Comparison of ENCODE assay signal across 31 cellular contexts in genomic region chr17:36858119-36859002, GRCh38.
A peak's percentile ranks its signal among the peaks of the same experiment; 100 is the strongest.
DNase-seq lines count a peak whose midpoint lies in the region; ATAC-seq and TF ChIP-seq lines count a peak whose summit lies in the region.
"Had no signal": no experiment of that assay in that cellular context is flagged by ENCODE, and none has a peak within 500 bp of the region (broad histone marks: within the 10 kb centered on the region; RNA-seq: fewer than 3 reads in every experiment).

No MANE protein-coding gene starts in this region.

- H3K27me3 Mint-ChIP-seq in Calu3 (ENCODE audit: unreplicated experiment) (peaks cover 69% of the 10 kb centered on the region), immature natural killer cell (ENCODE audit: low read depth in 3 of 3) (peaks cover 0 to 9% (median 1%) of the 10 kb centered on the region in 3 donors)
- peaks cover 8% of the 10 kb centered on the region for H3K27me3 Mint-ChIP-seq in activated CD8-positive, alpha-beta T cell treated with anti-CD3 and anti-CD28 coated beads, Interleukin-2, amount 10 ng/mL, durations not matched to agents 7 days and 5 days (ENCODE audit: low read depth)

- TF ChIP-seq RAD21 in Ishikawa (IDR thresholded peaks at IDR 0.05; ENCODE audit: low read depth): no peak

- H3K4me1 Mint-ChIP-seq in Calu3 (ENCODE audit: low read depth, unreplicated experiment) (peaks cover 22% of the 10 kb centered on the region), immature natural killer cell (no peaks in the 10 kb centered on the region)
- H3K4me1 Mint-ChIP-seq in activated CD8-positive, alpha-beta T cell treated with anti-CD3 and anti-CD28 coated beads, Interleukin-2, amount 10 ng/mL, durations not matched to agents 7 days and 5 days (ENCODE audit: low read depth): no peaks in the 10 kb centered on the region
- H3K4me1 Mint-ChIP-seq: activated B cell treated with CpG ODN at 0.5 μM for 24 hours, B cell, natural killer cell had no signal

- POLR2A ChIA-PET in HEK293T (lab: Yijun Ruan, JAX): no interaction called here
- POLR2A ChIA-PET in activated CD8-positive, alpha-beta T cell treated with anti-CD3 and anti-CD28 coated beads, Interleukin-2, amount 10 ng/mL, durations not matched to agents 7 days and 5 days (lab: Charles Lee): no interaction called here

- TF ChIP-seq EP300 in Ishikawa (IDR thresholded peaks at IDR 0.05; ENCODE audit: borderline replicate concordance): peak; percentile 56

- H3K4me3 Mint-ChIP-seq in Calu3 (ENCODE audit: low read depth, unreplicated experiment) (no peak overlapping the region), immature natural killer cell (no peak overlapping the region)
- H3K4me3 Mint-ChIP-seq in activated CD8-positive, alpha-beta T cell treated with anti-CD3 and anti-CD28 coated beads, Interleukin-2, amount 10 ng/mL, durations not matched to agents 7 days and 5 days: no peak overlapping the region
- H3K4me3 Mint-ChIP-seq: activated B cell treated with CpG ODN at 0.5 μM for 24 hours; activated T-helper 17 cell treated with anti-CD3 and anti-CD28 coated beads, Interleukin-2, amount 50 U/mL, for 72 hours; B cell; HFFc6; natural killer cell had no signal

- intact Hi-C loops in Calu3 (cut with micrococcal nuclease; ENCODE audit: unreplicated experiment): loop anchor here (10.0 kb wide), 2 partner anchors 186 to 234 kb away; no protein-coding TSS in a partner anchor

- ATAC-seq in esophagus mucosa: peak; percentile 46
- no peak for ATAC-seq in activated CD8-positive, alpha-beta T cell treated with anti-CD3 and anti-CD28 coated beads, Interleukin-2, amount 10 ng/mL, durations not matched to agents 7 days and 5 days
- ATAC-seq: activated naive CD4-positive, alpha-beta T cell treated with anti-CD3 and anti-CD28 coated beads, Interleukin-2, amount 50 U/mL, for 72 hours; activated T-helper 17 cell treated with anti-CD3 and anti-CD28 coated beads, Interleukin-2, amount 50 U/mL, for 72 hours; K562; left lung; natural killer cell; pancreas; right cardiac atrium had no signal

- no peaks in the 10 kb centered on the region for H3K9me3 Mint-ChIP-seq in Calu3 (ENCODE audit: low read depth, unreplicated experiment)
- no peaks in the 10 kb centered on the region for H3K9me3 Mint-ChIP-seq in activated CD8-positive, alpha-beta T cell treated with anti-CD3 and anti-CD28 coated beads, Interleukin-2, amount 10 ng/mL, durations not matched to agents 7 days and 5 days (ENCODE audit: insufficient read depth)
- no peaks in the 10 kb centered on the region for H3K9me3 Mint-ChIP-seq in immature natural killer cell
- H3K9me3 Mint-ChIP-seq: activated B cell treated with CpG ODN at 0.5 μM for 24 hours; activated naive CD4-positive, alpha-beta T cell treated with anti-CD3 and anti-CD28 coated beads, Interleukin-2, amount 50 U/mL, for 72 hours; activated T-helper 17 cell treated with anti-CD3 and anti-CD28 coated beads, Interleukin-2, amount 50 U/mL, for 72 hours; HFFc6; natural killer cell had no signal

- CTCF ChIA-PET in Calu3 (lab: Charles Lee): interaction anchor here (0.7 to 2.9 kb wide), 6 partner anchors 10 to 258 kb away, joined by 3 to 9 read pairs (median 4); no protein-coding TSS in a partner anchor
- CTCF ChIA-PET in HEK293T (lab: Yijun Ruan, JAX): interaction anchor here (0.5 to 1.0 kb wide), 2 partner anchors 103 to 174 kb away, joined by 3 to 5 read pairs; no protein-coding TSS in a partner anchor
- CTCF ChIA-PET in activated CD8-positive, alpha-beta T cell treated with anti-CD3 and anti-CD28 coated beads, Interleukin-2, amount 10 ng/mL, durations not matched to agents 7 days and 5 days (lab: Charles Lee): no interaction called here

- TF ChIP-seq CTCF in Calu3 (IDR thresholded peaks at IDR 0.05; ENCODE audit: unreplicated experiment): no peak

- H3K27ac Mint-ChIP-seq in Calu3 (ENCODE audit: unreplicated experiment) (no peak overlapping the region), immature natural killer cell (no peak overlapping the region)
- no peak overlapping the region for H3K27ac Mint-ChIP-seq in activated CD8-positive, alpha-beta T cell treated with anti-CD3 and anti-CD28 coated beads, Interleukin-2, amount 10 ng/mL, durations not matched to agents 7 days and 5 days
- H3K27ac Mint-ChIP-seq: activated B cell treated with CpG ODN at 0.5 μM for 24 hours; activated T-helper 17 cell treated with anti-CD3 and anti-CD28 coated beads, Interleukin-2, amount 50 U/mL, for 72 hours; B cell; HFFc6; natural killer cell had no signal

- H3K36me3 Mint-ChIP-seq in Calu3 (ENCODE audit: insufficient read depth, unreplicated experiment) (no peaks in the 10 kb centered on the region), immature natural killer cell (no peaks in the 10 kb centered on the region)
- H3K36me3 Mint-ChIP-seq in activated CD8-positive, alpha-beta T cell treated with anti-CD3 and anti-CD28 coated beads, Interleukin-2, amount 10 ng/mL, durations not matched to agents 7 days and 5 days (ENCODE audit: low read depth): no peaks in the 10 kb centered on the region
- H3K36me3 Mint-ChIP-seq: activated naive CD4-positive, alpha-beta T cell treated with anti-CD3 and anti-CD28 coated beads, Interleukin-2, amount 50 U/mL, for 72 hours; natural killer cell had no signal

- DNase-seq in Calu3 (peak; percentile 60), RPMI7951 (ENCODE audit: low read depth) (peak; percentile 28), HEK293T (ENCODE audit: extremely low spot score) (no peak), NCI-H526 (lab: John Stamatoyannopoulos, UW) (no peak), immature natural killer cell (no peak)
- DNase-seq in activated CD8-positive, alpha-beta T cell treated with anti-CD3 and anti-CD28 coated beads, Interleukin-2, amount 10 ng/mL, durations not matched to agents 7 days and 5 days: no peak
- DNase-seq: activated B cell treated with CpG ODN at 0.5 μM for 24 hours; activated CD4-positive, alpha-beta T cell treated with anti-CD3 and anti-CD28 coated beads, Interleukin-2, amount 50 U/mL, for 4 hours; activated CD8-positive, alpha-beta memory T cell treated with anti-CD3 and anti-CD28 coated beads, Interleukin-2, amount 50 U/mL, for 4 hours; aorta; central memory CD4-positive, alpha-beta T cell; DND-41; foreskin melanocyte; HFFc6; left lung; midbrain; natural killer cell; NCI-H146; NCI-H774; pancreas; right cardiac atrium; Right ventricle myocardium superior; stimulated activated naive CD4-positive, alpha-beta T cell treated with Interleukin-2 at 50 U/mL for 16 hours; T1000; testis had no signal

- no TSS peak for BruUV-seq in Calu3 (replicated peaks; lab: Mats Ljungman, UMichigan)

TF ChIP-seq in Ishikawa, 13 proteins besides CTCF, POLR2A, EP300 and RAD21:
- TF ChIP-seq TCF12 (IDR thresholded peaks at IDR 0.05; ENCODE audit: low read depth) (no peak), FOXM1 (IDR thresholded peaks at IDR 0.05; ENCODE audit: borderline replicate concordance, low read depth) (no peak), EGR1 (IDR thresholded peaks at IDR 0.05) (no peak), CEBPB (IDR thresholded peaks at IDR 0.05) (no peak), YY1 (IDR thresholded peaks at IDR 0.05; ENCODE audit: low read depth) (no peak), TEAD4 (IDR thresholded peaks at IDR 0.05) (0 out of 2 replicates have a peak, but pooled peaks have one; percentile 17), USF1 (IDR thresholded peaks at IDR 0.05) (no peak), NFIC (IDR thresholded peaks at IDR 0.05) (no peak), CREB1 (IDR thresholded peaks at IDR 0.05; ENCODE audit: low read depth) (no peak), TAF1 (IDR thresholded peaks at IDR 0.05; ENCODE audit: low read depth) (no peak), ZBTB7A (IDR thresholded peaks at IDR 0.05; ENCODE audit: low read depth) (no peak)
- TF ChIP-seq, protein P1, sequence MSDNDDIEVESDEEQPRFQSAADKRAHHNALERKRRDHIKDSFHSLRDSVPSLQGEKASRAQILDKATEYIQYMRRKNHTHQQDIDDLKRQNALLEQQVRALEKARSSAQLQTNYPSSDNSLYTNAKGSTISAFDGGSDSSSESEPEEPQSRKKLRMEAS (IDR thresholded peaks at IDR 0.05): peak; percentile 11; the same call in 1 of the 2 replicates
TF ChIP-seq in Ishikawa: peak in this region for 2.

TF ChIP-seq in HEK293T, 16 proteins besides CTCF, POLR2A, EP300 and RAD21:
- TF ChIP-seq SUZ12 (IDR thresholded peaks at IDR 0.05) (no peak), SP1 (IDR thresholded peaks at IDR 0.05) (no peak), L3MBTL2 (conservative IDR thresholded peaks at IDR 0.05) (no peak), ARNT (IDR thresholded peaks at IDR 0.05) (no peak), NFRKB (IDR thresholded peaks at IDR 0.05) (no peak), CTBP1 (IDR thresholded peaks at IDR 0.05; ENCODE audit: borderline replicate concordance) (no peak), LEF1 (IDR thresholded peaks at IDR 0.05; ENCODE audit: borderline replicate concordance) (no peak), FOXM1 (IDR thresholded peaks at IDR 0.05; ENCODE audit: borderline replicate concordance) (no peak), ELF4 (IDR thresholded peaks at IDR 0.05) (no peak), HDGF (IDR thresholded peaks at IDR 0.05; ENCODE audit: borderline replicate concordance) (no peak), ZNF384 (IDR thresholded peaks at IDR 0.05) (no peak), TARDBP (IDR thresholded peaks at IDR 0.05) (no peak), FOXA1 (IDR thresholded peaks at IDR 0.05) (no peak), FOXK2 (IDR thresholded peaks at IDR 0.05) (no peak), BHLHE40 (IDR thresholded peaks at IDR 0.05; ENCODE audit: borderline replicate concordance) (no peak)
- TF ChIP-seq, protein P2, sequence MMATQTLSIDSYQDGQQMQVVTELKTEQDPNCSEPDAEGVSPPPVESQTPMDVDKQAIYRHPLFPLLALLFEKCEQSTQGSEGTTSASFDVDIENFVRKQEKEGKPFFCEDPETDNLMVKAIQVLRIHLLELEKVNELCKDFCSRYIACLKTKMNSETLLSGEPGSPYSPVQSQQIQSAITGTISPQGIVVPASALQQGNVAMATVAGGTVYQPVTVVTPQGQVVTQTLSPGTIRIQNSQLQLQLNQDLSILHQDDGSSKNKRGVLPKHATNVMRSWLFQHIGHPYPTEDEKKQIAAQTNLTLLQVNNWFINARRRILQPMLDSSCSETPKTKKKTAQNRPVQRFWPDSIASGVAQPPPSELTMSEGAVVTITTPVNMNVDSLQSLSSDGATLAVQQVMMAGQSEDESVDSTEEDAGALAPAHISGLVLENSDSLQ (IDR thresholded peaks at IDR 0.05): no peak
TF ChIP-seq in HEK293T: peak in this region for 0.

Comparison
In these comparisons a context has a peak if more than half of its experiments do, and no peak if none do; other contexts are left out.
1. DNase-seq: peak in Calu3 (single experiment) and RPMI7951 (single experiment); none in HEK293T (single experiment), activated CD8-positive, alpha-beta T cell treated with anti-CD3 and anti-CD28 coated beads, Interleukin-2, amount 10 ng/mL, durations not matched to agents 7 days and 5 days (single experiment), NCI-H526 (0 of 2) and immature natural killer cell (0 of 3).